In genomic region chr5:75839547-75839946, GRCh38 we compare ENCODE assay signal across 26 cellular contexts.
"Had no signal": no experiment of that assay in that cellular context is flagged by ENCODE, and none has a peak within 500 bp of the region (broad histone marks: within the 10 kb centered on the region; RNA-seq: fewer than 3 reads in every experiment).

No MANE protein-coding gene starts in this region.

- H3K4me2 ChIP-seq: neural progenitor cell had no signal

- DNase-seq: occipital lobe; ovary; psoas muscle; right cardiac atrium; right lobe of liver; sigmoid colon; small intestine; stimulated activated CD4-positive, alpha-beta T cell treated with anti-CD3 and anti-CD28 coated beads, Interleukin-15, amount 100 ng/mL, for 24 hours; stimulated activated CD4-positive, alpha-beta T cell treated with anti-CD3 and anti-CD28 coated beads, Interleukin-2, amount 100 ng/mL, for 24 hours; stimulated activated CD4-positive, alpha-beta T cell treated with anti-CD3 and anti-CD28 coated beads, Interleukin-2, amount 100 ng/mL, for 48 hours; stimulated activated CD4-positive, alpha-beta T cell treated with anti-CD3 and anti-CD28 coated beads, Interleukin-4, amount 100 ng/mL, for 24 hours; stimulated activated naive B cell treated with anti-CD40 and anti-IgM and Interleukin-4, amounts not matched to agents 10 μg/mL and 1 μg/mL and 100 μg/mL, for 72 hours; stimulated activated naive CD4-positive, alpha-beta T cell treated with Interleukin-2 at 50 U/mL for 16 hours; stomach; thyroid gland; upper lobe of left lung had no signal

- H3K4me3 Mint-ChIP-seq: nephron; neural progenitor cell; stimulated activated effector memory CD8-positive, alpha-beta T cell treated with anti-CD3 and anti-CD28 coated beads, Interleukin-12 subunit alpha, Interleukin-12 subunit beta, amount 100 ng/mL, for 72 hours; stimulated activated naive B cell treated with anti-CD40 and anti-IgM and Interleukin-4, amounts not matched to agents 10 μg/mL and 1 μg/mL and 100 μg/mL, for 72 hours; stimulated activated naive CD8-positive, alpha-beta T cell treated with anti-CD3 and anti-CD28 coated beads, Interleukin-15, Interleukin-2, amounts not matched to agents 100 ng/mL and 50 ng/mL, for 24 hours had no signal

- H3K9me3 Mint-ChIP-seq: neural progenitor cell; stimulated activated naive CD8-positive, alpha-beta T cell treated with anti-CD3 and anti-CD28 coated beads, Interleukin-15, Interleukin-2, amounts not matched to agents 100 ng/mL and 50 ng/mL, for 24 hours had no signal

- H3K4me3 ChIP-seq: neural progenitor cell, ovary, psoas muscle, right lobe of liver, sigmoid colon, stomach, thoracic aorta, thyroid gland, tibial nerve, upper lobe of left lung, vagina had no signal

- H3K9ac ChIP-seq: neural progenitor cell, parathyroid adenoma had no signal

- H3K4me1 Mint-ChIP-seq: nephron; stimulated activated effector memory CD8-positive, alpha-beta T cell treated with anti-CD3 and anti-CD28 coated beads, Interleukin-12 subunit alpha, Interleukin-12 subunit beta, amount 100 ng/mL, for 72 hours had no signal

- H3K4me1 ChIP-seq: neural progenitor cell, parathyroid adenoma, psoas muscle, right lobe of liver, sigmoid colon, stomach, tibial nerve, upper lobe of left lung, vagina had no signal

- H3K27ac ChIP-seq: neural progenitor cell, ovary, parathyroid adenoma, psoas muscle, right lobe of liver, sigmoid colon, stomach, thoracic aorta, thyroid gland, tibial nerve, upper lobe of left lung, vagina had no signal

- H3K27me3 ChIP-seq: neural progenitor cell, ovary, right lobe of liver, sigmoid colon, stomach, thyroid gland, tibial nerve, upper lobe of left lung, vagina had no signal

- H3K27me3 Mint-ChIP-seq: progenitor cell of endocrine pancreas; stimulated activated naive B cell treated with anti-CD40 and anti-IgM and Interleukin-4, amounts not matched to agents 10 μg/mL and 1 μg/mL and 100 μg/mL, for 72 hours had no signal

- H3K36me3 Mint-ChIP-seq: neural progenitor cell; stimulated activated effector memory CD8-positive, alpha-beta T cell treated with anti-CD3 and anti-CD28 coated beads, Interleukin-12 subunit alpha, Interleukin-12 subunit beta, amount 100 ng/mL, for 72 hours had no signal

- H3K9me3 ChIP-seq: ovary, psoas muscle, right lobe of liver, sigmoid colon, thoracic aorta, thyroid gland, upper lobe of left lung, vagina had no signal

- ATAC-seq: psoas muscle; right cardiac atrium; right lobe of liver; stimulated activated effector memory CD8-positive, alpha-beta T cell treated with anti-CD3 and anti-CD28 coated beads, Interleukin-12 subunit alpha, Interleukin-12 subunit beta, amount 100 ng/mL, for 72 hours; stimulated activated naive B cell treated with anti-CD40 and anti-IgM and Interleukin-4, amounts not matched to agents 10 μg/mL and 1 μg/mL and 100 μg/mL, for 72 hours had no signal

- H2AFZ ChIP-seq: neural progenitor cell, parathyroid adenoma had no signal

- FAIRE-seq: small intestine, urothelium cell line had no signal

- H3K79me2 ChIP-seq: parathyroid adenoma had no signal

- H3K36me3 ChIP-seq: neural progenitor cell, ovary, right lobe of liver, sigmoid colon, stomach, thoracic aorta, thyroid gland, tibial nerve, upper lobe of left lung, vagina had no signal
